ENCODE assay signal across 14 cellular contexts in genomic region chr1:157124855-157125254, GRCh38. TPM values are rescaled to one million over a fixed set of nuclear protein-coding genes. Genes with fewer than 3 reads are reported as not detected.
A peak's percentile ranks its signal among the peaks of the same experiment; 100 is the strongest.
DNase-seq lines count a peak whose midpoint lies in the region; ATAC-seq and TF ChIP-seq lines count a peak whose summit lies in the region.
"Had no signal": no experiment of that assay in that cellular context is flagged by ENCODE, and none has a peak within 500 bp of the region (broad histone marks: within the 10 kb centered on the region; RNA-seq: fewer than 3 reads in every experiment).

No MANE protein-coding gene starts in this region.

- no peak overlapping the region for H3K4me2 ChIP-seq in PC-3 (ENCODE audit: low read length)

- no peaks in the 10 kb centered on the region for H3K9me3 ChIP-seq in PC-3 (ENCODE audit: low read length)
- H3K9me3 ChIP-seq: BLaER1 treated with 17β-estradiol and CSF1 and Interleukin-3, amounts not matched to agents 10 nM and 100 nM had no signal

- H3K27me3 ChIP-seq in PC-3 (ENCODE audit: low read length) = no peaks in the 10 kb centered on the region
- H3K27me3 ChIP-seq: BLaER1 treated with 17β-estradiol and CSF1 and Interleukin-3, amounts not matched to agents 10 nM and 100 nM had no signal

- no peak overlapping the region for H3K27ac ChIP-seq in PC-3 (ENCODE audit: low read length)
- H3K27ac ChIP-seq: BLaER1 treated with 17β-estradiol and CSF1 and Interleukin-3, amounts not matched to agents 10 nM and 100 nM had no signal

- in situ Hi-C loops in GM13977 (cut with MboI; ENCODE audit: low pct_unique_long_range_greater_than_20kb, low sequenced_read_pairs, unreplicated experiment) = no loop called here

- H2AFZ ChIP-seq in PC-3 (ENCODE audit: low read length) = no peak overlapping the region

- TF ChIP-seq CTCF in GM13977 (IDR thresholded peaks at IDR 0.05; ENCODE audit: extremely low read depth, insufficient read depth, missing control alignments) (peak; percentile 19), PC-3 (conservative IDR thresholded peaks at IDR 0.05; ENCODE audit: low read depth, low read length) (peak; percentile 29; the same call in 1 of the 2 replicates)

- intact Hi-C loops in PC-3 (cut with micrococcal nuclease) = no loop called here

- no peaks in the 10 kb centered on the region for H3F3A ChIP-seq in PC-3 (ENCODE audit: low read length, unreplicated experiment)

- H3K9me2 ChIP-seq in PC-3 (replicated peaks; ENCODE audit: low read length) = no peaks in the 10 kb centered on the region

- H4K20me1 ChIP-seq in PC-3 (ENCODE audit: low read length) = no peaks in the 10 kb centered on the region

- H3K36me3 ChIP-seq in PC-3 (ENCODE audit: low read depth, low read length) = peaks cover 53% of the 10 kb centered on the region

- no peak for ATAC-seq in PC-3
- peak; percentile 59 for ATAC-seq in esophagus mucosa

- TSS peak; percentile 9 for BruUV-seq in PC-3 (replicated peaks; lab: Mats Ljungman, UMichigan)

- H3K4me1 ChIP-seq in PC-3 (ENCODE audit: insufficient read depth, low read length) = no peaks in the 10 kb centered on the region

- no peaks in the 10 kb centered on the region for H3K79me2 ChIP-seq in PC-3 (ENCODE audit: low read length)

- no peak overlapping the region for H3K9ac ChIP-seq in PC-3 (ENCODE audit: low read length)
- H3K9ac ChIP-seq: BLaER1 treated with 17β-estradiol and CSF1 and Interleukin-3, amounts not matched to agents 10 nM and 100 nM had no signal

- CTCF ChIA-PET in PC-3 (lab: Charles Lee) = no interaction called here

- POLR2A ChIA-PET in PC-3 (lab: Charles Lee; ENCODE audit: unreplicated experiment) = no interaction called here

- no peak overlapping the region for H3K4me3 ChIP-seq in PC-3 (ENCODE audit: low read length)
- H3K4me3 ChIP-seq: BLaER1 treated with 17β-estradiol and CSF1 and Interleukin-3, amounts not matched to agents 10 nM and 100 nM had no signal

- DNase-seq in DMS79 (lab: John Stamatoyannopoulos, UW) (peak; percentile 81), GM13977 (ENCODE audit: low spot score) (no peak), PC-3 (no peak), EL (no peak), NCI-H748 treated with DMSO at 0.1 percent for 48 hours (lab: John Stamatoyannopoulos, UW) (no peak), inferior parietal cortex (ENCODE audit: extremely low spot score) (no peak)
- DNase-seq: activated naive CD4-positive, alpha-beta T cell treated with Interleukin-2 at 50 U/mL for 16 hours; KG1; natural killer cell; NCI-H1694 had no signal

RNA-seq across cellular contexts. Expression of gene ETV3, which starts 13.3 kb away (rescaled TPM):
- total RNA-seq in PC-3 (2014; rRNA removed) = 10.1 and 12.2 TPM in 2 replicates
- 40.7 TPM for total RNA-seq in esophagus mucosa

RNA-seq across cellular contexts. Expression of gene ETV3L, which starts 25.2 kb away (rescaled TPM):
- total RNA-seq in PC-3 (2014; rRNA removed) (not detected in 2 replicates), esophagus mucosa (not detected)
- total RNA-seq: liver, natural killer cell, pulmonary artery endothelial cell had no signal
